Comparison of ENCODE assay signal across 1 cellular context in the genomic region with DNA sequence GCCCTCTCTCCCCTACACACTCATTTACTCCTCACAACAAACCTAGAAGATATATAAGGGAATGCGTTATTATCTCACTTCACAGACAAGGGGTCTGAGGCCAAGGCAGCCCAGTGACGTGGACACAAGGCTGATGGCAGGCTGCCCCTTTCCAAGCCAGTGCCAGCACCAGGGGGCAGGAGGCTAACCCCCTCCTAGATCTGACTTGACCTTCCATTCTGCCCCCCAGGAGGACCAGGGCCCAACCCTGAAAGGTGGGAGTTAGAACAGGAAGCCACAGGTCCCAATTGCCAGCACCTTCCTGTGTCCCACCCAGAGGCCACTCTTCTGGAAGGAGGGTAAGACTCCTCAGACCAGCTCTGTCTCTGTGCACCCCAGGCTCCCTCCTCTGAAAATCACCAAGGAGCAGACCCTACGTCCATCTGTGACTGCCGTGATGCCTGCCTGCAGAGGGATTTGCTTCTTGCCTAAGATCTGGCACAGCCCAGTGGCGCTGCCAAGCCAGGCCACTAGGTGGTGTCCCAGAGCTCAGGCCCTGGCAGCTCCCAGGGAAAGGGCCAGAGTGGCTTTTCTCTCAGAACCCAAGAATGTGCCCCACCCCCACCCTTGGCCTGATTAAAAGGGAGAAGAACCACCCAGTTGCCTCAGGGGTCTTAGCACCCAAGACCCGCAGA.
TF ChIP-seq lines count a peak whose summit lies in the region.

No MANE protein-coding gene starts in this region.

TF ChIP-seq in GM12878, 131 proteins besides CTCF, POLR2A, EP300 and RAD21 (continued from another document):
- TF ChIP-seq, protein P1, sequence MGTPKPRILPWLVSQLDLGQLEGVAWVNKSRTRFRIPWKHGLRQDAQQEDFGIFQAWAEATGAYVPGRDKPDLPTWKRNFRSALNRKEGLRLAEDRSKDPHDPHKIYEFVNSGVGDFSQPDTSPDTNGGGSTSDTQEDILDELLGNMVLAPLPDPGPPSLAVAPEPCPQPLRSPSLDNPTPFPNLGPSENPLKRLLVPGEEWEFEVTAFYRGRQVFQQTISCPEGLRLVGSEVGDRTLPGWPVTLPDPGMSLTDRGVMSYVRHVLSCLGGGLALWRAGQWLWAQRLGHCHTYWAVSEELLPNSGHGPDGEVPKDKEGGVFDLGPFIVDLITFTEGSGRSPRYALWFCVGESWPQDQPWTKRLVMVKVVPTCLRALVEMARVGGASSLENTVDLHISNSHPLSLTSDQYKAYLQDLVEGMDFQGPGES (IDR thresholded peaks at IDR 0.05): no peak
- TF ChIP-seq RB1 (IDR thresholded peaks at IDR 0.05; ENCODE audit: borderline replicate concordance): peak; percentile 77; the same call in 1 of the 2 replicates
- TF ChIP-seq ELK1 (IDR thresholded peaks at IDR 0.05; ENCODE audit: low read depth, low read length): no peak
- no peak for TF ChIP-seq TAF1 (IDR thresholded peaks at IDR 0.05; ENCODE audit: borderline replicate concordance, low read depth, low read length)
- peak; percentile 80 for TF ChIP-seq YY1 (IDR thresholded peaks at IDR 0.05; ENCODE audit: low read depth, low read length)
- TF ChIP-seq CREB1 (IDR thresholded peaks at IDR 0.05; ENCODE audit: low read depth): no peak
- TF ChIP-seq TARDBP (IDR thresholded peaks at IDR 0.05; ENCODE audit: borderline replicate concordance): no peak
- 0 out of 4 replicates have a peak, but pooled peaks of 1 of the 2 experiments have one; percentile 8 for TF ChIP-seq BHLHE40 (IDR thresholded peaks at IDR 0.05; ENCODE audit: borderline replicate concordance in 1 of 2, low read depth in 2 of 2, low read length in 1 of 2)
- TF ChIP-seq MEF2A (IDR thresholded peaks at IDR 0.05; ENCODE audit: insufficient read depth, low read depth, low read length): 0 out of 2 replicates have a peak, but pooled peaks have one; percentile 15
- no peak for TF ChIP-seq BACH1 (IDR thresholded peaks at IDR 0.05; ENCODE audit: borderline replicate concordance)
- TF ChIP-seq, protein P2, sequence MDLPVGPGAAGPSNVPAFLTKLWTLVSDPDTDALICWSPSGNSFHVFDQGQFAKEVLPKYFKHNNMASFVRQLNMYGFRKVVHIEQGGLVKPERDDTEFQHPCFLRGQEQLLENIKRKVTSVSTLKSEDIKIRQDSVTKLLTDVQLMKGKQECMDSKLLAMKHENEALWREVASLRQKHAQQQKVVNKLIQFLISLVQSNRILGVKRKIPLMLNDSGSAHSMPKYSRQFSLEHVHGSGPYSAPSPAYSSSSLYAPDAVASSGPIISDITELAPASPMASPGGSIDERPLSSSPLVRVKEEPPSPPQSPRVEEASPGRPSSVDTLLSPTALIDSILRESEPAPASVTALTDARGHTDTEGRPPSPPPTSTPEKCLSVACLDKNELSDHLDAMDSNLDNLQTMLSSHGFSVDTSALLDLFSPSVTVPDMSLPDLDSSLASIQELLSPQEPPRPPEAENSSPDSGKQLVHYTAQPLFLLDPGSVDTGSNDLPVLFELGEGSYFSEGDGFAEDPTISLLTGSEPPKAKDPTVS (IDR thresholded peaks at IDR 0.05; ENCODE audit: low read depth, low read length): no peak
- TF ChIP-seq ZBTB4 (CRISPR knock-in tag; IDR thresholded peaks at IDR 0.05): no peak
- TF ChIP-seq ZNF24 (IDR thresholded peaks at IDR 0.05): no peak
- TF ChIP-seq STAT1 (conservative IDR thresholded peaks at IDR 0.05): no peak
- no peak for TF ChIP-seq SRF (IDR thresholded peaks at IDR 0.05; ENCODE audit: low read depth in 2 of 2, low read length in 2 of 2)
- TF ChIP-seq SREBF2 (IDR thresholded peaks at IDR 0.05; ENCODE audit: low read length): no peak
- no peak for TF ChIP-seq PAX5 (IDR thresholded peaks at IDR 0.05; ENCODE audit: borderline replicate concordance, low read depth, low read length)
- TF ChIP-seq SIX5 (IDR thresholded peaks at IDR 0.05; ENCODE audit: low read depth, low read length, severe bottlenecking): no peak
- no peak for TF ChIP-seq PRDM15 (CRISPR knock-in tag; IDR thresholded peaks at IDR 0.05)
- TF ChIP-seq, protein P3, sequence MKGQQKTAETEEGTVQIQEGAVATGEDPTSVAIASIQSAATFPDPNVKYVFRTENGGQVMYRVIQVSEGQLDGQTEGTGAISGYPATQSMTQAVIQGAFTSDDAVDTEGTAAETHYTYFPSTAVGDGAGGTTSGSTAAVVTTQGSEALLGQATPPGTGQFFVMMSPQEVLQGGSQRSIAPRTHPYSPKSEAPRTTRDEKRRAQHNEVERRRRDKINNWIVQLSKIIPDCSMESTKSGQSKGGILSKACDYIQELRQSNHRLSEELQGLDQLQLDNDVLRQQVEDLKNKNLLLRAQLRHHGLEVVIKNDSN (IDR thresholded peaks at IDR 0.05; ENCODE audit: borderline replicate concordance, extremely low read length, insufficient read depth, low read depth, low read length): no peak
- no peak for TF ChIP-seq NR2C1 (IDR thresholded peaks at IDR 0.05)
- TF ChIP-seq ATF3 (IDR thresholded peaks at IDR 0.05; ENCODE audit: borderline replicate concordance, extremely low read depth, low read depth, low read length): no peak
- no peak for TF ChIP-seq JUND (IDR thresholded peaks at IDR 0.05; ENCODE audit: low read depth, low read length)
- TF ChIP-seq HDGF (IDR thresholded peaks at IDR 0.05): no peak
- TF ChIP-seq FOXK2 (IDR thresholded peaks at IDR 0.05): no peak
- no peak for TF ChIP-seq ZNF274 (IDR thresholded peaks at IDR 0.05; ENCODE audit: insufficient read depth, insufficient read length)
- no peak for TF ChIP-seq SP1 (IDR thresholded peaks at IDR 0.05; ENCODE audit: low read depth, low read length)
- no peak for TF ChIP-seq ZSCAN29 (IDR thresholded peaks at IDR 0.05)
- no peak for TF ChIP-seq KDM1A (IDR thresholded peaks at IDR 0.05; ENCODE audit: borderline replicate concordance)
- TF ChIP-seq LARP7 (IDR thresholded peaks at IDR 0.05): peak; percentile 35
- 0 out of 2 replicates have a peak, but pooled peaks have one; percentile 27 for TF ChIP-seq DPF2 (IDR thresholded peaks at IDR 0.05)
- peak; percentile 36 for TF ChIP-seq RELA (IDR thresholded peaks at IDR 0.05; ENCODE audit: borderline replicate concordance, partially characterized antibody)
- 0 out of 2 replicates have a peak, but pooled peaks have one; percentile 67 for TF ChIP-seq SMARCA5 (IDR thresholded peaks at IDR 0.05)
- TF ChIP-seq PML (IDR thresholded peaks at IDR 0.05; ENCODE audit: low read length): no peak
- no peak for TF ChIP-seq BCL11A (IDR thresholded peaks at IDR 0.05; ENCODE audit: low read depth, low read length)
- TF ChIP-seq RCOR1 (conservative IDR thresholded peaks at IDR 0.05; ENCODE audit: low read depth, low read length): no peak
- no peak for TF ChIP-seq CBX5 (IDR thresholded peaks at IDR 0.05; ENCODE audit: low read depth)
- TF ChIP-seq TBL1XR1 (IDR thresholded peaks at IDR 0.05; ENCODE audit: low read depth, low read length): no peak
- no peak for TF ChIP-seq MTA3 (IDR thresholded peaks at IDR 0.05; ENCODE audit: borderline replicate concordance, low read length)
- no peak for TF ChIP-seq SPI1 (IDR thresholded peaks at IDR 0.05; ENCODE audit: borderline replicate concordance, insufficient read depth, low read depth, low read length)
- TF ChIP-seq KLF5 (IDR thresholded peaks at IDR 0.05; ENCODE audit: partially characterized antibody): no peak
- no peak for TF ChIP-seq BRCA1 (IDR thresholded peaks at IDR 0.05; ENCODE audit: low read depth, low read length)
